ENCODE assay signal across 29 cellular contexts in genomic region chr6:144894240-144894639, GRCh38.
"Had no signal": no experiment of that assay in that cellular context is flagged by ENCODE, and none has a peak within 500 bp of the region (broad histone marks: within the 10 kb centered on the region; RNA-seq: fewer than 3 reads in every experiment).

No MANE protein-coding gene starts in this region.

- H3K9me3 Mint-ChIP-seq: mesothelial cell of epicardium; naive B cell; natural killer cell; nephron progenitor cell; stimulated activated memory B cell treated with anti-CD40 and anti-IgM and Interleukin-4, amounts not matched to agents 10 μg/mL and 1 μg/mL and 100 μg/mL, for 72 hours; stimulated activated naive CD8-positive, alpha-beta T cell treated with anti-CD3 and anti-CD28 coated beads, Interleukin-15, amount 100 ng/mL, for 72 hours had no signal

- H3K27ac Mint-ChIP-seq: immature natural killer cell; naive B cell; natural killer cell; nephron progenitor cell; stimulated activated memory B cell treated with anti-CD40 and anti-IgM and Interleukin-4, amounts not matched to agents 10 μg/mL and 1 μg/mL and 100 μg/mL, for 72 hours; type B pancreatic cell had no signal

- H3K27me3 Mint-ChIP-seq: naive B cell; stimulated activated memory B cell treated with anti-CD40 and anti-IgM and Interleukin-4, amounts not matched to agents 10 μg/mL and 1 μg/mL and 100 μg/mL, for 72 hours; stimulated activated naive CD8-positive, alpha-beta T cell treated with anti-CD3 and anti-CD28 coated beads, Interleukin-15, amount 100 ng/mL, for 72 hours had no signal

- H3K36me3 Mint-ChIP-seq: mesothelial cell of epicardium; naive B cell; natural killer cell; stimulated activated memory B cell treated with anti-CD40 and anti-IgM and Interleukin-4, amounts not matched to agents 10 μg/mL and 1 μg/mL and 100 μg/mL, for 72 hours; type B pancreatic cell had no signal

- H3K4me3 Mint-ChIP-seq: immature natural killer cell; mesothelial cell of epicardium; naive B cell; natural killer cell; nephron progenitor cell; stimulated activated memory B cell treated with anti-CD40 and anti-IgM and Interleukin-4, amounts not matched to agents 10 μg/mL and 1 μg/mL and 100 μg/mL, for 72 hours; stimulated activated naive CD8-positive, alpha-beta T cell treated with anti-CD3 and anti-CD28 coated beads, Interleukin-15, amount 100 ng/mL, for 72 hours; type B pancreatic cell had no signal

- H3K4me1 Mint-ChIP-seq: naive B cell; stimulated activated memory B cell treated with anti-CD40 and anti-IgM and Interleukin-4, amounts not matched to agents 10 μg/mL and 1 μg/mL and 100 μg/mL, for 72 hours had no signal

- H3K27ac ChIP-seq: left ventricle myocardium inferior, pancreas, prostate gland, sigmoid colon, uterus had no signal

- FAIRE-seq: islet of Langerhans, kidney, pancreas, small intestine had no signal

- DNase-seq: hypothalamus; immature natural killer cell; kidney; left ventricle myocardium inferior; mesendoderm; naive B cell; natural killer cell; nephron progenitor cell; pancreas; posterior cingulate gyrus; retina; right cardiac atrium; sigmoid colon; small intestine; stimulated activated CD4-positive, alpha-beta T cell treated with anti-CD3 and anti-CD28 coated beads, Interleukin-1b, Interleukin-23, amount 100 ng/mL, for 48 hours; stimulated activated CD4-positive, alpha-beta T cell treated with anti-CD3 and anti-CD28 coated beads, Interleukin-2, amount 100 ng/mL, for 48 hours; stimulated activated CD4-positive, alpha-beta T cell treated with anti-CD3 and anti-CD28 coated beads, Interleukin-4, amount 100 ng/mL, for 4 hours; stimulated activated CD8-positive, alpha-beta memory T cell treated with anti-CD3 and anti-CD28 coated beads, Interleukin-4, amount 100 ng/mL, for 48 hours; stimulated activated naive CD4-positive, alpha-beta T cell treated with Interleukin-2 at 50 U/mL for 16 hours; stimulated activated naive CD8-positive, alpha-beta T cell treated with anti-CD3 and anti-CD28 coated beads, Interleukin-15, amount 100 ng/mL, for 72 hours; substantia nigra; uterus had no signal

- H3K9me3 ChIP-seq: left ventricle myocardium inferior, pancreas, prostate gland, sigmoid colon, tibial nerve, uterus had no signal

- H3K4me1 ChIP-seq: left ventricle myocardium inferior, pancreas, prostate gland, sigmoid colon, uterus had no signal

- H3K36me3 ChIP-seq: left ventricle myocardium inferior, pancreas, prostate gland, sigmoid colon, tibial nerve, uterus had no signal

- H3K4me3 ChIP-seq: left ventricle myocardium inferior, lung, pancreas, prostate gland, sigmoid colon, tibial nerve, uterus had no signal

- ATAC-seq: natural killer cell; right cardiac atrium; stimulated activated naive CD8-positive, alpha-beta T cell treated with anti-CD3 and anti-CD28 coated beads, Interleukin-15, amount 100 ng/mL, for 72 hours had no signal

- H3K27me3 ChIP-seq: pancreas, sigmoid colon, tibial nerve, uterus had no signal
